In genomic region chr17:31095239-31096105, GRCh38 we compare ENCODE assay signal across 8 cellular contexts. TPM values are rescaled to one million over a fixed set of nuclear protein-coding genes. Genes with fewer than 3 reads are reported as not detected.
DNase-seq lines count a peak whose midpoint lies in the region; ATAC-seq lines count a peak whose summit lies in the region.

No MANE protein-coding gene starts in this region.

- peak overlapping the region; percentile 99 for H2AK5ac ChIP-seq in trophoblast cell (ENCODE audit: low read length)

- H4K91ac ChIP-seq in trophoblast cell (ENCODE audit: low read depth, low read length): peak overlapping the region; percentile 99

- intact Hi-C loops in left cardiac atrium (cut with DNase I): no loop called here

- ATAC-seq in left cardiac atrium: peak; percentile 46 to 69
- no peak for ATAC-seq in GM18867 (IDR thresholded peaks at IDR 0.05; ENCODE audit: unreplicated experiment)

- H3K79me2 ChIP-seq in trophoblast cell (ENCODE audit: control insufficient read depth, insufficient read depth, low read length, poor library complexity): peaks cover 9% of the 10 kb centered on the region

- peak overlapping the region; percentile 100 for H3K18ac ChIP-seq in trophoblast cell (ENCODE audit: low read length)

- H4K12ac ChIP-seq in trophoblast cell (ENCODE audit: low read depth, low read length): peak overlapping the region; percentile 95

- peak overlapping the region; percentile 99 for H4K8ac ChIP-seq in trophoblast cell (ENCODE audit: low read depth, low read length)

- H2BK120ac ChIP-seq in trophoblast cell (ENCODE audit: insufficient read depth, low read length, poor library complexity): peak overlapping the region; percentile 99

- H2AFZ ChIP-seq in trophoblast cell (ENCODE audit: insufficient read depth, low read length, poor library complexity): peak overlapping the region; percentile 83

- peak overlapping the region; percentile 100 for H3K14ac ChIP-seq in trophoblast cell (ENCODE audit: low read length)

- peak overlapping the region; percentile 99 for H3K4ac ChIP-seq in trophoblast cell (ENCODE audit: low read depth, low read length)

- H3K79me1 ChIP-seq in trophoblast cell (ENCODE audit: low read length): peaks cover 8% of the 10 kb centered on the region

- peak; percentile 51 for DNase-seq in SIG-M5 treated with dmso at 0.1 percent for 504 hours (lab: John Stamatoyannopoulos, UW; ENCODE audit: unreplicated experiment)
- DNase-seq in SIG-M5 (lab: John Stamatoyannopoulos, UW): no peak
- no peak for DNase-seq in SK-N-MC (ENCODE audit: low read depth, low spot score)
- DNase-seq in amygdala (lab: John Stamatoyannopoulos, UW): peak in 42 of 56 donors; percentile 2 to 74 (median 45)
- peak; percentile 58 for DNase-seq in left cardiac atrium
- DNase-seq in trophoblast cell: peak; percentile 9 to 39

- no peak overlapping the region for H2BK12ac ChIP-seq in trophoblast cell (ENCODE audit: low read length)

- no peak overlapping the region for H3K23ac ChIP-seq in trophoblast cell (ENCODE audit: low read length)

- H2BK5ac ChIP-seq in trophoblast cell (ENCODE audit: low read depth, low read length, poor library complexity): peak overlapping the region; percentile 98

- no CpG with 5 or more reads among the region's 44 CpGs for WGBS in trophoblast cell (ENCODE audit: extremely low coverage, insufficient coverage, insufficient read length)

- H3K27ac ChIP-seq in HUES48 (ENCODE audit: low read depth, low read length) (peak overlapping the region; percentile 96), SK-N-MC (peak overlapping the region; percentile 83), trophoblast cell (ENCODE audit: low read depth, low read length) (peak overlapping the region; percentile 95)

- no peaks in the 10 kb centered on the region for H3K36me3 ChIP-seq in HUES48 (ENCODE audit: control insufficient read depth, insufficient read depth, low read length)
- H3K36me3 ChIP-seq in SK-N-MC (ENCODE audit: insufficient read depth, low read length): no peaks in the 10 kb centered on the region
- H3K36me3 ChIP-seq in trophoblast cell (ENCODE audit: control insufficient read depth in 1 of 2, insufficient read depth in 2 of 2, low read length in 2 of 2): no peaks in the 10 kb centered on the region

- H3K4me2 ChIP-seq in trophoblast cell (ENCODE audit: low read length): peak overlapping the region; percentile 84

- H3K4me3 ChIP-seq in HUES48 (ENCODE audit: low read depth, low read length) (peak overlapping the region; percentile 97), SK-N-MC (peak overlapping the region; percentile 98), trophoblast cell (ENCODE audit: low read depth, low read length) (peak overlapping the region; percentile 93)

- no peaks in the 10 kb centered on the region for H3K9me3 ChIP-seq in HUES48 (ENCODE audit: control insufficient read depth, insufficient read depth, low read length)
- no peaks in the 10 kb centered on the region for H3K9me3 ChIP-seq in SK-N-MC (ENCODE audit: low read depth, low read length)
- no peaks in the 10 kb centered on the region for H3K9me3 ChIP-seq in trophoblast cell (ENCODE audit: insufficient read depth, low read depth, low read length)

- H3K9ac ChIP-seq in HUES48 (ENCODE audit: low read depth, low read length): peak overlapping the region; percentile 58
- peak overlapping the region; percentile 96 for H3K9ac ChIP-seq in SK-N-MC (ENCODE audit: insufficient read length)
- peak overlapping the region; percentile 95 for H3K9ac ChIP-seq in trophoblast cell (ENCODE audit: low read length)

- H3K4me1 ChIP-seq in HUES48 (ENCODE audit: control insufficient read depth, insufficient read depth, low read length) (peaks cover 14% of the 10 kb centered on the region), trophoblast cell (ENCODE audit: control insufficient read depth in 1 of 2, insufficient read depth in 2 of 2, low read length in 2 of 2) (peaks cover 0 to 4% of the 10 kb centered on the region in 2 experiments)

- H3K27me3 ChIP-seq in HUES48 (ENCODE audit: control insufficient read depth, insufficient read depth, low read length): no peaks in the 10 kb centered on the region
- no peaks in the 10 kb centered on the region for H3K27me3 ChIP-seq in trophoblast cell (ENCODE audit: insufficient read depth, low read length)

RNA-seq across cellular contexts. Expression of gene NF1, which starts 0.7 kb away (rescaled TPM):
- 10 to 100 TPM; 39.3 to 53.5 TPM for total RNA-seq in left cardiac atrium
- 20.9 and 21.4 TPM in 2 replicates for polyA plus RNA-seq in trophoblast cell (2013)

Comparison
In these comparisons a context has a peak if more than half of its experiments do, and no peak if none do; other contexts are left out.
1. DNase-seq: peak in SIG-M5 treated with dmso at 0.1 percent for 504 hours (single experiment), amygdala (42 of 56), left cardiac atrium (single experiment) and trophoblast cell (2 of 2); none in SIG-M5 (single experiment) and SK-N-MC (single experiment).
2. Peak in every context shown above with its lines, with median percentiles within 50 percentile points of each other: H3K27ac ChIP-seq, H3K4me3 ChIP-seq and H3K9ac ChIP-seq.